12 cellular contexts compared by ENCODE assay signal in the genomic region with DNA sequence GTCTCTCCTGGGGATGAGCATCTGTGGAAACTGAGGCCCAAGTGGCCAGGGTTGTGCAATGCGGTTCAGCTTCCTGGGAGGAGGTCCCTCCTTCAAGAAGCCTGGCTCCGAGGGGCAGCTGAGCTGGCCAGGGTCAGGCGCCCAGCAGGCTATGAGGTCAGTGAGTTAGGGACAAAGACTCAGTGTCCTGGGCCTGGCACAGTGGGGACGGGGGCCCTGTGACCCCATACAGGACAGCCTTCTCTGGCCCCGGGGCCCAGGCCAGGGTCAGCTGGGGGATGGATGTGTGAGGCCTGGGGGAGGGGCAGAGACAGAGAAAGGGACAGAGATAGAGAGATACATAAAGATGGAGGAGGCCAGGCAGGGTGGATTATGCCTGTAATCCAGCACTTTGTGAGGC. TPM values are rescaled to one million over a fixed set of nuclear protein-coding genes. Genes with fewer than 3 reads are reported as not detected.
DNase-seq lines count a peak whose midpoint lies in the region; ATAC-seq and TF ChIP-seq lines count a peak whose summit lies in the region.
"Had no signal": no experiment of that assay in that cellular context is flagged by ENCODE, and none has a peak within 500 bp of the region (broad histone marks: within the 10 kb centered on the region; RNA-seq: fewer than 3 reads in every experiment).

No MANE protein-coding gene starts in this region.

- no peaks in the 10 kb centered on the region for H3K27me3 Mint-ChIP-seq in activated CD4-positive, alpha-beta T cell treated with anti-CD3 and anti-CD28 coated beads for 36 hours
- H3K27me3 Mint-ChIP-seq in activated naive CD8-positive, alpha-beta T cell treated with anti-CD3 and anti-CD28 coated beads, Interleukin-2, amount 10 ng/mL, durations not matched to agents 7 days and 5 days = no peaks in the 10 kb centered on the region

- TF ChIP-seq CTCF in thoracic aorta (IDR thresholded peaks at IDR 0.05) = no peak

- H3K27ac ChIP-seq in thoracic aorta = peak overlapping the region; percentile 28 to 50
- H3K27ac ChIP-seq: gastrocnemius medialis, KMS-11 had no signal

- CTCF ChIA-PET in activated CD4-positive, alpha-beta T cell treated with anti-CD3 and anti-CD28 coated beads for 36 hours (lab: Charles Lee) = interaction anchor here (0.6 to 1.3 kb wide), 3 partner anchors 20 to 258 kb away, joined by 3 to 4 read pairs (median 3); no protein-coding TSS in a partner anchor

- no peaks in the 10 kb centered on the region for H3K9me3 ChIP-seq in thoracic aorta
- H3K9me3 ChIP-seq: gastrocnemius medialis had no signal

- POLR2A ChIA-PET in activated CD4-positive, alpha-beta T cell treated with anti-CD3 and anti-CD28 coated beads for 36 hours (lab: Charles Lee) = interaction anchor here (0.7 kb wide), 1 partner anchor 132 kb away, joined by 3 read pairs; no protein-coding TSS in a partner anchor
- POLR2A ChIA-PET in activated naive CD8-positive, alpha-beta T cell treated with anti-CD3 and anti-CD28 coated beads, Interleukin-2, amount 10 ng/mL, durations not matched to agents 7 days and 5 days (lab: Charles Lee) = interaction anchor here (0.5 to 5.3 kb wide), 8 partner anchors 9 to 230 kb away, joined by 3 to 38 read pairs (median 5); a partner anchor contains a TSS

- intact Hi-C loops in activated CD4-positive, alpha-beta T cell treated with anti-CD3 and anti-CD28 coated beads for 36 hours (cut with DNase I, micrococcal nuclease) = loop anchor here in 1 of 2 experiments (1.0 to 5.0 kb wide), 5 partner anchors 44 to 203 kb away; a partner anchor contains a TSS

- H3K36me3 Mint-ChIP-seq in activated CD4-positive, alpha-beta T cell treated with anti-CD3 and anti-CD28 coated beads for 36 hours (ENCODE audit: low read depth) = no peaks in the 10 kb centered on the region
- H3K36me3 Mint-ChIP-seq in activated naive CD8-positive, alpha-beta T cell treated with anti-CD3 and anti-CD28 coated beads, Interleukin-2, amount 10 ng/mL, durations not matched to agents 7 days and 5 days = peaks cover 6% of the 10 kb centered on the region

- no peaks in the 10 kb centered on the region for H3K36me3 ChIP-seq in thoracic aorta
- H3K36me3 ChIP-seq: gastrocnemius medialis had no signal

- peak; percentile 25 for DNase-seq in activated CD4-positive, alpha-beta T cell treated with anti-CD3 and anti-CD28 coated beads for 36 hours
- no peak for DNase-seq in activated CD4-positive, alpha-beta T cell treated with anti-CD3 and anti-CD28 coated beads, Interleukin-2, amount 50 U/mL, for 4 hours
- no peak for DNase-seq in activated naive CD8-positive, alpha-beta T cell treated with anti-CD3 and anti-CD28 coated beads, Interleukin-2, amount 10 ng/mL, durations not matched to agents 7 days and 5 days
- DNase-seq in medulla oblongata (ENCODE audit: extremely low spot score) (peak; percentile 91), thoracic aorta (ENCODE audit: low spot score) (no peak), NK-92 (lab: John Stamatoyannopoulos, UW; ENCODE audit: unreplicated experiment) (no peak)
- DNase-seq: EL had no signal

- ATAC-seq in activated CD4-positive, alpha-beta T cell treated with anti-CD3 and anti-CD28 coated beads for 36 hours = no peak
- no peak for ATAC-seq in activated naive CD8-positive, alpha-beta T cell treated with anti-CD3 and anti-CD28 coated beads, Interleukin-2, amount 10 ng/mL, durations not matched to agents 7 days and 5 days (ENCODE audit: low read depth)
- no peak for ATAC-seq in thoracic aorta (ENCODE audit: insufficient number of reproducible peaks, low FRiP score, low read depth)
- no peak for ATAC-seq in HG03469 (IDR thresholded peaks at IDR 0.05; ENCODE audit: unreplicated experiment)
- no peak for ATAC-seq in HG02642 (IDR thresholded peaks at IDR 0.05; ENCODE audit: poor library complexity, unreplicated experiment)
- ATAC-seq: gastrocnemius medialis had no signal

- H3K4me3 ChIP-seq in thoracic aorta = no peak overlapping the region
- H3K4me3 ChIP-seq: coronary artery, gastrocnemius medialis had no signal

- H3K4me1 ChIP-seq in thoracic aorta (ENCODE audit: control insufficient read depth in 1 of 2, low read depth in 2 of 2) = peaks cover 17 to 33% of the 10 kb centered on the region in 2 donors
- H3K4me1 ChIP-seq: gastrocnemius medialis had no signal

- no peaks in the 10 kb centered on the region for H3K27me3 ChIP-seq in thoracic aorta (replicated peaks; ENCODE audit: insufficient read depth)

- H3K4me1 Mint-ChIP-seq in activated CD4-positive, alpha-beta T cell treated with anti-CD3 and anti-CD28 coated beads for 36 hours = peaks cover 73% of the 10 kb centered on the region
- H3K4me1 Mint-ChIP-seq in activated naive CD8-positive, alpha-beta T cell treated with anti-CD3 and anti-CD28 coated beads, Interleukin-2, amount 10 ng/mL, durations not matched to agents 7 days and 5 days = peaks cover 58% of the 10 kb centered on the region

- no peaks in the 10 kb centered on the region for H3K9me3 Mint-ChIP-seq in activated CD4-positive, alpha-beta T cell treated with anti-CD3 and anti-CD28 coated beads for 36 hours (ENCODE audit: low read depth)
- H3K9me3 Mint-ChIP-seq in activated naive CD8-positive, alpha-beta T cell treated with anti-CD3 and anti-CD28 coated beads, Interleukin-2, amount 10 ng/mL, durations not matched to agents 7 days and 5 days = no peaks in the 10 kb centered on the region

- peak overlapping the region; percentile 99 for H3K27ac Mint-ChIP-seq in activated CD4-positive, alpha-beta T cell treated with anti-CD3 and anti-CD28 coated beads for 36 hours
- peak overlapping the region; percentile 99 for H3K27ac Mint-ChIP-seq in activated naive CD8-positive, alpha-beta T cell treated with anti-CD3 and anti-CD28 coated beads, Interleukin-2, amount 10 ng/mL, durations not matched to agents 7 days and 5 days

- H3K4me3 Mint-ChIP-seq in activated CD4-positive, alpha-beta T cell treated with anti-CD3 and anti-CD28 coated beads for 36 hours = peak overlapping the region; percentile 52
- peak overlapping the region; percentile 24 for H3K4me3 Mint-ChIP-seq in activated naive CD8-positive, alpha-beta T cell treated with anti-CD3 and anti-CD28 coated beads, Interleukin-2, amount 10 ng/mL, durations not matched to agents 7 days and 5 days

RNA-seq across cellular contexts. Expression of a gene that starts 3.0 kb away (rescaled TPM):
- 10 to 100 TPM; 17.2 to 20.0 TPM for total RNA-seq in activated CD4-positive, alpha-beta T cell treated with anti-CD3 and anti-CD28 coated beads for 36 hours
- 10 to 100 TPM; 52.5 to 56.4 TPM for total RNA-seq in activated naive CD8-positive, alpha-beta T cell treated with anti-CD3 and anti-CD28 coated beads, Interleukin-2, amount 10 ng/mL, durations not matched to agents 7 days and 5 days
- 1 to 10 TPM; 1.6 to 5.4 TPM for total RNA-seq in thoracic aorta

RNA-seq across cellular contexts. Expression of a gene that starts 7.9 kb away (rescaled TPM):
- total RNA-seq in activated CD4-positive, alpha-beta T cell treated with anti-CD3 and anti-CD28 coated beads for 36 hours = 10 to 100 TPM; 17.4 to 20.1 TPM
- total RNA-seq in activated naive CD8-positive, alpha-beta T cell treated with anti-CD3 and anti-CD28 coated beads, Interleukin-2, amount 10 ng/mL, durations not matched to agents 7 days and 5 days = 10 to 100 TPM; 36.7 to 38.3 TPM
- total RNA-seq in thoracic aorta = 10 to 100 TPM; 18.7 to 27.8 TPM

Comparison
In these comparisons a context has a peak if more than half of its experiments do, and no peak if none do; other contexts are left out.
1. DNase-seq: peak in activated CD4-positive, alpha-beta T cell treated with anti-CD3 and anti-CD28 coated beads for 36 hours (single experiment) and medulla oblongata (single experiment); none in activated CD4-positive, alpha-beta T cell treated with anti-CD3 and anti-CD28 coated beads, Interleukin-2, amount 50 U/mL, for 4 hours (0 of 2), activated naive CD8-positive, alpha-beta T cell treated with anti-CD3 and anti-CD28 coated beads, Interleukin-2, amount 10 ng/mL, durations not matched to agents 7 days and 5 days (single experiment), thoracic aorta (single experiment) and NK-92 (single experiment).